1 cellular context compared by ENCODE assay signal in genomic region chr1:156456625-156457465, GRCh38.
A peak's percentile ranks its signal among the peaks of the same experiment; 100 is the strongest.
TF ChIP-seq lines count a peak whose summit lies in the region.

No MANE protein-coding gene starts in this region.

TF ChIP-seq in HepG2, 621 proteins besides CTCF, POLR2A, EP300 and RAD21 (continued from another document and continues in another):
- no peak for TF ChIP-seq HIC2 (CRISPR knock-in tag; IDR thresholded peaks at IDR 0.05; ENCODE audit: low read depth)
- TF ChIP-seq ZFY (CRISPR knock-in tag; IDR thresholded peaks at IDR 0.05) = peak; percentile 68
- no peak; the same call in none of the 2 replicates for TF ChIP-seq ZNF224 (CRISPR knock-in tag; IDR thresholded peaks at IDR 0.05)
- no peak for TF ChIP-seq NFE2 (CRISPR knock-in tag; IDR thresholded peaks at IDR 0.05)
- TF ChIP-seq LRRFIP1 (CRISPR knock-in tag; conservative IDR thresholded peaks at IDR 0.05) = no peak
- TF ChIP-seq AGO1 (IDR thresholded peaks at IDR 0.05; ENCODE audit: low read depth, low read length, poor library complexity, severe bottlenecking) = no peak
- no peak; the same call in none of the 2 replicates for TF ChIP-seq ZNF350 (CRISPR knock-in tag; IDR thresholded peaks at IDR 0.05; ENCODE audit: borderline replicate concordance, low read depth)
- TF ChIP-seq KIAA2018 (CRISPR knock-in tag; IDR thresholded peaks at IDR 0.05; ENCODE audit: borderline replicate concordance) = no peak; the same call in 1 of the 2 replicates
- TF ChIP-seq MTERF4 (CRISPR knock-in tag; IDR thresholded peaks at IDR 0.05) = peak; percentile 86; the same call in 1 of the 2 replicates
- TF ChIP-seq SRSF4 (IDR thresholded peaks at IDR 0.05; ENCODE audit: low read depth, low read length, poor library complexity, severe bottlenecking) = no peak
- TF ChIP-seq NCOR1 (IDR thresholded peaks at IDR 0.05; ENCODE audit: borderline replicate concordance, low read length) = no peak
- no peak for TF ChIP-seq CEBPG (CRISPR knock-in tag; IDR thresholded peaks at IDR 0.05)
- peak; percentile 64; the same call in 1 of the 2 replicates for TF ChIP-seq ZNF446 (CRISPR knock-in tag; IDR thresholded peaks at IDR 0.05)
- peak; percentile 76 for TF ChIP-seq ZGPAT (CRISPR knock-in tag; IDR thresholded peaks at IDR 0.05)
- TF ChIP-seq SNAPC5 (CRISPR knock-in tag; IDR thresholded peaks at IDR 0.05; ENCODE audit: borderline replicate concordance) = no peak
- peak; percentile 89 for TF ChIP-seq ZNF709 (CRISPR knock-in tag; IDR thresholded peaks at IDR 0.05)
- TF ChIP-seq XRCC5 (optimal IDR thresholded peaks at IDR 0.05; ENCODE audit: low read length) = no peak
- no peak for TF ChIP-seq ZNF577 (CRISPR knock-in tag; IDR thresholded peaks at IDR 0.05; ENCODE audit: borderline replicate concordance, low read depth)
- TF ChIP-seq ZNF619 (CRISPR knock-in tag; IDR thresholded peaks at IDR 0.05) = 0 out of 2 replicates have a peak, but pooled peaks have one; percentile 19
- no peak for TF ChIP-seq RORA (CRISPR knock-in tag; IDR thresholded peaks at IDR 0.05)
- TF ChIP-seq AHDC1 (CRISPR knock-in tag; IDR thresholded peaks at IDR 0.05; ENCODE audit: borderline replicate concordance) = no peak; the same call in 1 of the 2 replicates
- TF ChIP-seq RAD51 (IDR thresholded peaks at IDR 0.05; ENCODE audit: borderline replicate concordance) = peak; percentile 91
- TF ChIP-seq MBD4 (IDR thresholded peaks at IDR 0.05; ENCODE audit: borderline replicate concordance, low read length) = no peak
- peak; percentile 74; the same call in 1 of the 2 replicates for TF ChIP-seq ZFX (CRISPR knock-in tag; IDR thresholded peaks at IDR 0.05; ENCODE audit: low read depth)
- no peak for TF ChIP-seq SUZ12 (IDR thresholded peaks at IDR 0.05; ENCODE audit: low read depth, low read length)
- peak; percentile 72; the same call in 1 of the 2 replicates for TF ChIP-seq MTF2 (CRISPR knock-in tag; IDR thresholded peaks at IDR 0.05; ENCODE audit: borderline replicate concordance)
- TF ChIP-seq CEBPZ (IDR thresholded peaks at IDR 0.05; ENCODE audit: low read length) = no peak
- TF ChIP-seq TEAD3 (CRISPR knock-in tag; optimal IDR thresholded peaks at IDR 0.05; ENCODE audit: borderline replicate concordance) = peak; percentile 31
- peak; percentile 49 for TF ChIP-seq ZIK1 (CRISPR knock-in tag; IDR thresholded peaks at IDR 0.05; ENCODE audit: borderline replicate concordance, low read depth)
- peak; percentile 25; the same call in 1 of the 2 replicates for TF ChIP-seq SAFB2 (CRISPR knock-in tag; IDR thresholded peaks at IDR 0.05; ENCODE audit: borderline replicate concordance, low read depth)
